7 cellular contexts compared by ENCODE assay signal in the genomic region with DNA sequence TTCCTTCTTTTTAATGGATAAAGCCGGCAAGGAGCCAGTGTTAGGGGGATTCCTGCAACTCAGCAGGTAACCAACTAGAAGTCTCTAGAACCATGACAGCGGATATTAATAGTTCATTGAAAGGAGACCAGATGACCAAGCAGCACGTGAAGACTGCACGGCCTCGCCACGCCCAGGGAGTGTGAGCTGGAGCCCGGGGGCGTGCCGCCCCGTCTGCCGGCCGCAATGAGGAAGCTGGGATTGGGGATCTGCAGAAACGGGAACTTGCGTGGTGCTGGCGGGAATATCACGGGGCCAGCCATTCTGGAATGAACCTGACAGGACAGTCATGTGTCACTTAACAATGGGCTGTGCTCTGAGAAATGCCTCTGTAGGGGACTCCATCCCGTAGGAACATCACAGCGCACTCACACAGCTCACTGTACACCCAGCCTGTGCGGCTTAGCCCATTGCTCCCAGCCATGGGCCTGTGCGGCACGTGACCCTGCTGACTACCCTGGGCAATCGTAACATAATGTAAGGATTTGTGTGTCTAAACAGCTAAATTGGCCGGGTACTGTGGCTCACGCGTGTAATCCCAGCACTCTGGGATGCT.
DNase-seq lines count a peak whose midpoint lies in the region; ATAC-seq and TF ChIP-seq lines count a peak whose summit lies in the region.
"Not testable (repeated sequence)": the region's sequence is repeated elsewhere in the genome, so short reads cannot be mapped to it uniquely, and the experiment has no call there.

No MANE protein-coding gene starts in this region.

- H3K9me3 ChIP-seq in RWPE2 (ENCODE audit: severe bottlenecking); colonic mucosa; right cardiac atrium (ENCODE audit: control insufficient read depth, low read length); right lobe of liver; mucosa of descending colon; transverse colon: not testable (repeated sequence)

- not testable (repeated sequence) for H3K4me1 ChIP-seq in RWPE2 (ENCODE audit: insufficient read depth, poor library complexity, severe bottlenecking); colonic mucosa; right cardiac atrium (ENCODE audit: control insufficient read depth, insufficient read depth, low read length); right lobe of liver; mucosa of descending colon (ENCODE audit: low read depth); transverse colon

- 79% methylated on average over 6 of the region's 25 CpGs for WGBS in right cardiac atrium
- no CpG with 5 or more reads among the region's 25 CpGs for WGBS in right lobe of liver (ENCODE audit: insufficient coverage, low coverage, low lambda C conversion rate, missing lambda C conversion rate)
- WGBS in transverse colon (ENCODE audit: low coverage in 1 of 2), 2 donors = no CpG with 5 or more reads among the region's 25 CpGs

- not testable (repeated sequence) for H3K27ac ChIP-seq in RWPE2 (ENCODE audit: poor library complexity, severe bottlenecking); colonic mucosa; right cardiac atrium (ENCODE audit: low read length); right lobe of liver; transverse colon

- H3K27me3 ChIP-seq in RWPE2 (ENCODE audit: insufficient read depth, poor library complexity, severe bottlenecking); colonic mucosa; right cardiac atrium (ENCODE audit: control insufficient read depth, insufficient read depth); right lobe of liver; transverse colon: not testable (repeated sequence)

- TF ChIP-seq CTCF in RWPE2 (IDR thresholded peaks at IDR 0.05; ENCODE audit: poor library complexity, severe bottlenecking); colonic mucosa (IDR thresholded peaks at IDR 0.05); right lobe of liver (IDR thresholded peaks at IDR 0.05); mucosa of descending colon (IDR thresholded peaks at IDR 0.05); transverse colon (IDR thresholded peaks at IDR 0.05): not testable (repeated sequence)

- DNase-seq in RWPE2 (ENCODE audit: low spot score) = peak; percentile 4
- DNase-seq in colonic mucosa = peak; percentile 19
- DNase-seq in Right ventricle myocardium superior = not testable (repeated sequence)
- DNase-seq in right cardiac atrium = peak in 2 of 3 donors; percentile 23 to 24
- DNase-seq in right lobe of liver = peak in 2 of 3 donors; percentile 5 to 31
- peak; percentile 3 to 55 (median 53) for DNase-seq in mucosa of descending colon
- DNase-seq in transverse colon = peak; percentile 12

- H3K4me3 ChIP-seq in RWPE2 (ENCODE audit: severe bottlenecking); colonic mucosa; right cardiac atrium (ENCODE audit: low read length); right lobe of liver; mucosa of descending colon; transverse colon: not testable (repeated sequence)

- not testable (repeated sequence) for H3K36me3 ChIP-seq in RWPE2 (ENCODE audit: low read depth); colonic mucosa; right lobe of liver; mucosa of descending colon (ENCODE audit: low read depth); transverse colon

- not testable (repeated sequence) for TF ChIP-seq POLR2A in right lobe of liver (IDR thresholded peaks at IDR 0.05); transverse colon (IDR thresholded peaks at IDR 0.05)

- H3K9ac ChIP-seq in colonic mucosa (ENCODE audit: low read depth in 2 of 2, low read length in 2 of 2) = not testable (repeated sequence)

- ATAC-seq in RWPE2 (ENCODE audit: low read depth) = not testable (repeated sequence)
- ATAC-seq in Right ventricle myocardium superior (ENCODE audit: poor library complexity) (peak; percentile 58), right cardiac atrium (peak; percentile 43 to 47), right lobe of liver (peak; percentile 47 to 52 (median 48)), mucosa of descending colon (peak; percentile 84)

- in situ Hi-C loops in transverse colon (cut with MboI; ENCODE audit: low pct_ligation_motif_present in 1 of 4, low pct_unique_long_range_greater_than_20kb in 1 of 4, low sequenced_read_pairs in 3 of 4) = not testable (repeated sequence)

- not testable (repeated sequence) for TF ChIP-seq EP300 in transverse colon (IDR thresholded peaks at IDR 0.05; ENCODE audit: low read depth)

- intact Hi-C loops in colonic mucosa (cut with DNase I); Right ventricle myocardium superior (cut with DNase I); right cardiac atrium (cut with DNase I); right lobe of liver (cut with DNase I); mucosa of descending colon (cut with DNase I, micrococcal nuclease); transverse colon (cut with DNase I; ENCODE audit: low total_unique reads): not testable (repeated sequence)
